In genomic region chr3:184765047-184765729, GRCh38 we compare ENCODE assay signal across 21 cellular contexts. TPM values are rescaled to one million over a fixed set of nuclear protein-coding genes. Genes with fewer than 3 reads are reported as not detected.
DNase-seq lines count a peak whose midpoint lies in the region; ATAC-seq and TF ChIP-seq lines count a peak whose summit lies in the region.
"Had no signal": no experiment of that assay in that cellular context is flagged by ENCODE, and none has a peak within 500 bp of the region (broad histone marks: within the 10 kb centered on the region; RNA-seq: fewer than 3 reads in every experiment).

No MANE protein-coding gene starts in this region.

- TF ChIP-seq POLR2A in HCT116 (IDR thresholded peaks at IDR 0.05; ENCODE audit: borderline replicate concordance, extremely low read depth, insufficient read depth, insufficient read length), result no peak
- TF ChIP-seq POLR2A in esophagus squamous epithelium (IDR thresholded peaks at IDR 0.05), result no peak

- H3K27me3 ChIP-seq in HCT116 (ENCODE audit: insufficient read depth, low read length) (no peaks in the 10 kb centered on the region), esophagus squamous epithelium (peaks cover 0 to 9% (median 0%) of the 10 kb centered on the region in 4 donors)
- H3K27me3 ChIP-seq: adrenal gland had no signal

- no peak for TF ChIP-seq RAD21 in HCT116 (IDR thresholded peaks at IDR 0.05; ENCODE audit: low read depth)

- POLR2A ChIA-PET in HCT116 (lab: Charles Lee) (no interaction called here), OCI-LY7 (lab: Charles Lee) (interaction anchor here (0.6 to 1.7 kb wide), 3 partner anchors 12 to 338 kb away, joined by 4 to 6 read pairs (median 5); no protein-coding TSS in a partner anchor)

- ATAC-seq in HCT116 (0 out of 2 replicates have a peak, but pooled peaks have one; percentile 19), GM18858 (IDR thresholded peaks at IDR 0.05; ENCODE audit: unreplicated experiment) (no peak), HG03439 (IDR thresholded peaks at IDR 0.05; ENCODE audit: unreplicated experiment) (no peak)
- ATAC-seq: SK-N-SH treated with all-trans-retinoic acid at 6 μM for 48 hours had no signal

- H3K4me1 ChIP-seq in HCT116 (ENCODE audit: control insufficient read depth in 1 of 2, insufficient read depth in 2 of 2, low read length in 2 of 2) (peaks cover 0 to 21% of the 10 kb centered on the region in 2 experiments; a peak in 1 of 4 replicates), OCI-LY7 (ENCODE audit: insufficient read depth, low read length, poor library complexity, severe bottlenecking) (peaks cover 16% of the 10 kb centered on the region), esophagus squamous epithelium (peaks cover 7 to 47% (median 16%) of the 10 kb centered on the region in 3 donors)

- TF ChIP-seq CTCF in HCT116 (IDR thresholded peaks at IDR 0.05 in 2 of 3, conservative IDR thresholded peaks at IDR 0.05 in 1 of 3; ENCODE audit: borderline replicate concordance in 1 of 3, insufficient read depth in 1 of 3, low read depth in 2 of 3, low read length in 2 of 3), result no peak
- TF ChIP-seq CTCF in OCI-LY7 (conservative IDR thresholded peaks at IDR 0.05; ENCODE audit: low read length), result no peak
- TF ChIP-seq CTCF in esophagus squamous epithelium (IDR thresholded peaks at IDR 0.05), result no peak

- no peak overlapping the region for H3K9ac ChIP-seq in HCT116 (ENCODE audit: low read length)

- RAD21 ChIA-PET in HCT116 (lab: Charles Lee; ENCODE audit: low non-redundant PET in 1 of 2, low total read pairs in 2 of 2, uncharacterized antibody in 2 of 2, unreplicated experiment in 2 of 2), result no interaction called here

- DNase-seq in HCT116 (ENCODE audit: low read depth, low spot score) (no peak), OCI-LY7 (ENCODE audit: low spot score) (no peak), esophagus squamous epithelium (lab: John Stamatoyannopoulos, UW) (no peak), renal cortical epithelial cell (ENCODE audit: low read depth) (peak; percentile 21), NCI-H1930 (lab: John Stamatoyannopoulos, UW) (no peak)
- no peak for DNase-seq in stimulated activated CD4-positive, alpha-beta T cell treated with anti-CD3 and anti-CD28 coated beads, Interleukin-4, amount 100 ng/mL, for 1 hour
- DNase-seq: activated CD4-positive, alpha-beta memory T cell treated with anti-CD3 and anti-CD28 coated beads, Interleukin-2, amount 10 ng/mL, durations not matched to agents 7 days and 5 days; activated CD4-positive, CD25-positive, alpha-beta regulatory T cell; activated gamma-delta T cell treated with Interleukin-2 at 50 U/mL for 16 hours; cortex of kidney; DND-41; hippocampal formation; NCI-H187; NCI-H2227 treated with DMSO at 0.1 percent for 48 hours; nephron progenitor cell; T-helper 9 cell; tibial artery had no signal

- BruUV-seq in HCT116 (replicated peaks; lab: Mats Ljungman, UMichigan) (no TSS peak), OCI-LY7 (replicated peaks; lab: Mats Ljungman, UMichigan) (no TSS peak)

- CTCF ChIA-PET in HCT116 (lab: Charles Lee) (no interaction called here), OCI-LY7 (lab: Charles Lee; ENCODE audit: unreplicated experiment) (no interaction called here)

- no peaks in the 10 kb centered on the region for H4K20me1 ChIP-seq in HCT116 (ENCODE audit: insufficient read depth)
- H4K20me1 ChIP-seq in OCI-LY7 (ENCODE audit: insufficient read depth, low read length), result no peaks in the 10 kb centered on the region

- no peaks in the 10 kb centered on the region for H3K9me3 ChIP-seq in HCT116 (ENCODE audit: control insufficient read depth in 1 of 2, insufficient read depth in 1 of 2, low read depth in 1 of 2, low read length in 2 of 2)
- H3K9me3 ChIP-seq in OCI-LY7 (ENCODE audit: low read length), result no peaks in the 10 kb centered on the region
- H3K9me3 ChIP-seq in esophagus squamous epithelium, result no peaks in the 10 kb centered on the region
- H3K9me3 ChIP-seq: adrenal gland, tibial artery had no signal

- H3K27ac ChIP-seq in HCT116 (ENCODE audit: low read depth, low read length), result no peak overlapping the region
- H3K27ac ChIP-seq in OCI-LY7 (ENCODE audit: low read depth, low read length, poor library complexity, severe bottlenecking), result no peak overlapping the region
- peak overlapping the region; percentile 68 to 84 (median 72) for H3K27ac ChIP-seq in esophagus squamous epithelium
- H3K27ac ChIP-seq: adrenal gland, tibial artery had no signal

- intact Hi-C loops in HCT116 (cut with micrococcal nuclease), result no loop called here
- intact Hi-C loops in OCI-LY7 (cut with micrococcal nuclease; ENCODE audit: unreplicated experiment), result no loop called here
- intact Hi-C loops in esophagus squamous epithelium (cut with DNase I), result no loop called here

- 47 to 60% methylated on average over 8 to 10 of the region's 10 CpGs for WGBS in esophagus squamous epithelium, 2 donors

- H3K36me3 ChIP-seq in HCT116 (ENCODE audit: control insufficient read depth in 1 of 2, insufficient read depth in 2 of 2, low read length in 2 of 2), result no peaks in the 10 kb centered on the region
- no peaks in the 10 kb centered on the region for H3K36me3 ChIP-seq in OCI-LY7 (ENCODE audit: insufficient read depth, low read length)
- no peaks in the 10 kb centered on the region for H3K36me3 ChIP-seq in esophagus squamous epithelium
- H3K36me3 ChIP-seq: adrenal gland, tibial artery had no signal

- H3K9me2 ChIP-seq in HCT116 (ENCODE audit: insufficient read depth), result no peaks in the 10 kb centered on the region
- no peaks in the 10 kb centered on the region for H3K9me2 ChIP-seq in OCI-LY7 (ENCODE audit: insufficient read depth, low read length)

- H3K4me3 ChIP-seq in HCT116 (replicated peaks in 1 of 2; ENCODE audit: low read depth in 1 of 2, low read length in 2 of 2) (no peak overlapping the region), OCI-LY7 (ENCODE audit: low read depth, low read length, poor library complexity, severe bottlenecking) (peak overlapping the region; percentile 4), esophagus squamous epithelium (no peak overlapping the region)
- H3K4me3 ChIP-seq: adrenal gland, tibial artery had no signal

- H3K4me2 ChIP-seq in HCT116 (ENCODE audit: low read length), result no peak overlapping the region
- peak overlapping the region; percentile 59 for H3K4me2 ChIP-seq in OCI-LY7 (ENCODE audit: low read length)

- H3K79me2 ChIP-seq in HCT116 (ENCODE audit: insufficient read depth, low read length), result no peaks in the 10 kb centered on the region
- H3K79me2 ChIP-seq in OCI-LY7 (ENCODE audit: insufficient read depth, low read depth, low read length), result no peaks in the 10 kb centered on the region

- H2AFZ ChIP-seq in HCT116 (ENCODE audit: low read depth, low read length, poor library complexity, severe bottlenecking) (no peak overlapping the region), OCI-LY7 (ENCODE audit: low read length) (peak overlapping the region; percentile 3; the same call in 1 of the 2 replicates)

TF ChIP-seq in HCT116, 20 proteins besides CTCF, POLR2A, EP300 and RAD21 (continues in another document):
- TF ChIP-seq SP1 (IDR thresholded peaks at IDR 0.05; ENCODE audit: low read depth), result no peak
- TF ChIP-seq SIN3A (IDR thresholded peaks at IDR 0.05; ENCODE audit: low read depth), result no peak
- TF ChIP-seq REST (IDR thresholded peaks at IDR 0.05; ENCODE audit: low read depth), result no peak
- TF ChIP-seq EZH2 (IDR thresholded peaks at IDR 0.05), result no peak
- no peak for TF ChIP-seq ATF3 (IDR thresholded peaks at IDR 0.05)

RNA-seq across cellular contexts. Expression of gene VPS8, which starts 46.8 kb away (rescaled TPM):
- total RNA-seq in HCT116 (2021; ENCODE audit: unreplicated experiment) (37.6 TPM), OCI-LY7 (2022) (44.9 and 45.9 TPM in 2 replicates), esophagus squamous epithelium (10 to 100 TPM; 23.7 to 61.8 (median 37.1) TPM), renal cortical epithelial cell (55.4 and 67.8 TPM in 2 replicates)
- polyA plus RNA-seq in HCT116 (2012), result 9.4 and 12.6 TPM in 2 replicates
- total RNA-seq in OCI-LY7 (2014; rRNA removed; shearing (Covaris generic)), result 33.5 and 38.6 TPM in 2 replicates

RNA-seq across cellular contexts. Expression of gene MAGEF1, which starts 53.3 kb away (rescaled TPM):
- total RNA-seq in HCT116 (2021; ENCODE audit: unreplicated experiment), result 44.1 TPM
- polyA plus RNA-seq in HCT116 (2012), result 27.4 and 32.4 TPM in 2 replicates
- total RNA-seq in OCI-LY7 (2014; rRNA removed; shearing (Covaris generic)), result 29.2 and 33.2 TPM in 2 replicates
- 45.0 and 47.8 TPM in 2 replicates for total RNA-seq in OCI-LY7 (2022)
- 10 to 100 TPM; 18.3 to 28.4 (median 20.6) TPM for total RNA-seq in esophagus squamous epithelium
- 15.3 and 23.4 TPM in 2 replicates for total RNA-seq in renal cortical epithelial cell

Comparison
In these comparisons a context has a peak if more than half of its experiments do, and no peak if none do; other contexts are left out.
1. H3K27ac ChIP-seq: peak in esophagus squamous epithelium (4 of 4); none in HCT116 (single experiment) and OCI-LY7 (single experiment).